ENCODE assay signal across 7 cellular contexts in the genomic region with DNA sequence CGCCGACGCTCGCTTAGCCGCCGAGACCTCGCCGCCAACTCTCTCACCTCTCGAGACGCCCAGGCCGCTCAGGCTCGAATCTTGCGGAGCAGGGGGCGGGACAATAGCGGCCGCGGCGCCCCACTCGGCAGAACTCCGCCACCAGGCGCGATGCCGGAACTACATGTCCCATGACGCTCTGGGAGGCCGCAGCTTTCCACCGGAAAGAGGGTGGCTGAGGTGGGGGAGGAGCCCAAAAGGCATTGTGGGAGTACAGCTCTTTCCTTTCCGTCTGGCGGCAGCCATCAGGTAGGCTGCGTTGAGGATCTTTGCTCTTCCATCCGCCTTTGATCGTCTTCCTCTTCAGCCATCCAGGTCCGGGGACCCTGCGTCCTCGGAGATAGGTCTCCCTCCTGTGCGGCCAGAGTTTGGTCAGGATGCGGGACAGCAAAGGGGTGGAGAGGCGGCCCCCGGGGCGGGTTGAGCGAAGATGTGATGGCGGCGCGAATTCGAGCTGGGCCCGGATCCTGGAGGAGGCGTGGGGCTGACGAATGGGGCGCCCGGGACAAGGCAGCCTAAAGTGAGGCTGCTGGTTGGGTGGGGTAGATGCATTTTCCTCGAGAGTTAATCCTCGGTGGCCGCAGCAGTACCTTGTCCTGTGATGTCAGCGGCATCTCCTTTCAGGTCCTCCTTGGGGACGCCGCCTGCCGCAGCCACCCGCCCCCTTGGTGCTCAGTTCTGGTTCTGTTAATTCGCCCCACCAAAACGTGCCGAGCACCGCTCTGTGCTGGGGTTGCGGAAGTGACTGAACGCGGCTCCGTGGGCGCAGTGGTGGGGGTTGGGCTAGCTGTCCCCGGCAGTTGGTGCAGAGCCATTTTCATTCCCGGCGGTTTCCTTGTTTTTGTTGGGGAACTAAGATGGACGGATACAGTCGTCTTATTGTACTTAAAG. TPM values are rescaled to one million over a fixed set of nuclear protein-coding genes. Genes with fewer than 3 reads are reported as not detected.
DNase-seq lines count a peak whose midpoint lies in the region; ATAC-seq, FAIRE-seq and TF ChIP-seq lines count a peak whose summit lies in the region.

NKIRAS1 (minus strand) TSS at position 105 of the 930 bp plus-strand sequence. CDS start 6,086 bp downstream, outside the sequence.
RPL15 (plus strand) TSS at position 247 of the 930 bp plus-strand sequence. CDS start 728 bp downstream, outside the sequence.

- peak within 1 kb of the TSS; percentile 92 for H2AFZ ChIP-seq in astrocyte (ENCODE audit: low read depth, low read length)

- H3K9me3 Mint-ChIP-seq in T-helper 2 cell treated with Interferon-gamma antibody and Interleukin-4, amounts not matched to agents 5 μg/mL and 100 μg/mL, for 36 hours: no peaks in the 10 kb centered on the region
- H3K9me3 Mint-ChIP-seq in astrocyte (ENCODE audit: unreplicated experiment): no peaks in the 10 kb centered on the region

- peaks cover 48% of the 10 kb centered on the region for H4K20me1 ChIP-seq in astrocyte (ENCODE audit: insufficient read depth, low read length)

- peaks cover 10% of the 10 kb centered on the region for H3K4me1 ChIP-seq in astrocyte (ENCODE audit: insufficient read depth, low read length)

- H3K36me3 ChIP-seq in astrocyte (ENCODE audit: insufficient read depth, low read length): peaks cover 26% of the 10 kb centered on the region

- H3K27me3 Mint-ChIP-seq in T-helper 2 cell treated with Interferon-gamma antibody and Interleukin-4, amounts not matched to agents 5 μg/mL and 100 μg/mL, for 36 hours (ENCODE audit: low read depth): peaks cover 20% of the 10 kb centered on the region
- H3K27me3 Mint-ChIP-seq in astrocyte (ENCODE audit: low read depth, unreplicated experiment): no peaks in the 10 kb centered on the region

- DNase-seq in NCI-H187 (lab: John Stamatoyannopoulos, UW) (peak; percentile 58 to 84), astrocyte (ENCODE audit: low read depth) (peak; percentile 91), hepatic stellate cell (ENCODE audit: low spot score) (peak; percentile 95), renal cortical epithelial cell (ENCODE audit: low read depth) (peak; percentile 89)
- DNase-seq in T-helper 2 cell treated with Interferon-gamma antibody and Interleukin-4, amounts not matched to agents 5 μg/mL and 100 μg/mL, for 36 hours (ENCODE audit: low spot score): peak; percentile 96

- no peaks in the 10 kb centered on the region for H3K9me3 ChIP-seq in astrocyte (ENCODE audit: insufficient read depth, low read depth, low read length)

- peak within 1 kb of the TSS; percentile 98 for H3K4me3 ChIP-seq in astrocyte (ENCODE audit: insufficient read depth, low read depth, low read length)

- H3K4me2 ChIP-seq in astrocyte (ENCODE audit: low read length): peak within 1 kb of the TSS; percentile 94

- peak within 1 kb of the TSS; percentile 93 for H3K9ac ChIP-seq in astrocyte (ENCODE audit: low read length)

- H3K4me1 Mint-ChIP-seq in T-helper 2 cell treated with Interferon-gamma antibody and Interleukin-4, amounts not matched to agents 5 μg/mL and 100 μg/mL, for 36 hours (ENCODE audit: low read depth): peaks cover 31% of the 10 kb centered on the region
- H3K4me1 Mint-ChIP-seq in astrocyte (ENCODE audit: low read depth, unreplicated experiment): peaks cover 32% of the 10 kb centered on the region

- peaks cover 46% of the 10 kb centered on the region for H3K36me3 Mint-ChIP-seq in T-helper 2 cell treated with Interferon-gamma antibody and Interleukin-4, amounts not matched to agents 5 μg/mL and 100 μg/mL, for 36 hours (ENCODE audit: low read depth)
- H3K36me3 Mint-ChIP-seq in astrocyte (ENCODE audit: low read depth, unreplicated experiment): peaks cover 32% of the 10 kb centered on the region

- ATAC-seq in GM18498 (IDR thresholded peaks at IDR 0.05; ENCODE audit: unreplicated experiment) (peak; percentile 95), HG02938 (IDR thresholded peaks at IDR 0.05; ENCODE audit: unreplicated experiment) (peak; percentile 91)

- no peak for FAIRE-seq in astrocyte (lab: Jason Lieb, UNC)

- peak within 1 kb of the TSS; percentile 87 for H3K27ac ChIP-seq in astrocyte (ENCODE audit: low read depth, low read length)

- H3K27me3 ChIP-seq in astrocyte (ENCODE audit: insufficient read depth, low read length): no peaks in the 10 kb centered on the region

- H3K79me2 ChIP-seq in astrocyte (ENCODE audit: insufficient read depth, low read length): peaks cover 56% of the 10 kb centered on the region

- H3K4me3 Mint-ChIP-seq in T-helper 2 cell treated with Interferon-gamma antibody and Interleukin-4, amounts not matched to agents 5 μg/mL and 100 μg/mL, for 36 hours: peak within 1 kb of the TSS; percentile 98
- peak within 1 kb of the TSS; percentile 99 for H3K4me3 Mint-ChIP-seq in astrocyte (ENCODE audit: unreplicated experiment)

- peak within 1 kb of the TSS; percentile 97 for H3K27ac Mint-ChIP-seq in T-helper 2 cell treated with Interferon-gamma antibody and Interleukin-4, amounts not matched to agents 5 μg/mL and 100 μg/mL, for 36 hours
- peak within 1 kb of the TSS; percentile 97 for H3K27ac Mint-ChIP-seq in astrocyte (ENCODE audit: unreplicated experiment)

- TF ChIP-seq CTCF in astrocyte (IDR thresholded peaks at IDR 0.05; ENCODE audit: insufficient read depth, low read depth, low read length): no peak

RNA-seq across cellular contexts. Expression of gene NKIRAS1, which starts in this region (rescaled TPM):
- total RNA-seq in astrocyte (10.7 and 11.0 TPM in 2 replicates), renal cortical epithelial cell (9.9 and 17.2 TPM in 2 replicates)

RNA-seq across cellular contexts. Expression of gene RPL15, which starts in this region (rescaled TPM):
- total RNA-seq in astrocyte (1,579 and 1,629 TPM in 2 replicates), renal cortical epithelial cell (1,175 and 2,297 TPM in 2 replicates)

Comparison
In these comparisons a context has a peak if more than half of its experiments do, and no peak if none do; other contexts are left out.
1. Peak in every context shown above with its lines: DNase-seq, ATAC-seq, H3K4me3 ChIP-seq and H3K27ac ChIP-seq.